Comparison of ENCODE assay signal across 10 cellular contexts in genomic region chr20:47574616-47575401, GRCh38.
DNase-seq lines count a peak whose midpoint lies in the region; ATAC-seq and TF ChIP-seq lines count a peak whose summit lies in the region.
"Had no signal": no experiment of that assay in that cellular context is flagged by ENCODE, and none has a peak within 500 bp of the region (broad histone marks: within the 10 kb centered on the region; RNA-seq: fewer than 3 reads in every experiment).

No MANE protein-coding gene starts in this region.

- peaks cover 43% of the 10 kb centered on the region for H3K4me1 ChIP-seq in body of pancreas

- WGBS in body of pancreas, 2 donors, result 47 to 51% methylated on average over 4 of the region's 4 CpGs

- no peak overlapping the region for H3K4me3 Mint-ChIP-seq in stimulated activated effector memory CD8-positive, alpha-beta T cell treated with anti-CD3 and anti-CD28 coated beads, Interleukin-12 subunit alpha, Interleukin-12 subunit beta, amount 100 ng/mL, for 72 hours

- H3K27me3 ChIP-seq in body of pancreas, result no peaks in the 10 kb centered on the region
- H3K27me3 ChIP-seq: right lobe of liver had no signal

- no peak for TF ChIP-seq POLR2A in body of pancreas (IDR thresholded peaks at IDR 0.05)

- H3K9me3 ChIP-seq in body of pancreas, result no peaks in the 10 kb centered on the region
- H3K9me3 ChIP-seq: right lobe of liver had no signal

- peak overlapping the region in 1 of 4 donors; percentile 71 for H3K27ac ChIP-seq in body of pancreas

- ATAC-seq in body of pancreas (peak; percentile 57), sciatic nerve (peak; percentile 45), HG03045 (IDR thresholded peaks at IDR 0.05; ENCODE audit: unreplicated experiment) (no peak)
- ATAC-seq in stimulated activated effector memory CD8-positive, alpha-beta T cell treated with anti-CD3 and anti-CD28 coated beads, Interleukin-12 subunit alpha, Interleukin-12 subunit beta, amount 100 ng/mL, for 72 hours, result no peak

- H3K27ac Mint-ChIP-seq in stimulated activated effector memory CD8-positive, alpha-beta T cell treated with anti-CD3 and anti-CD28 coated beads, Interleukin-12 subunit alpha, Interleukin-12 subunit beta, amount 100 ng/mL, for 72 hours, result no peak overlapping the region

- no peak overlapping the region for H3K4me3 ChIP-seq in body of pancreas
- H3K4me3 ChIP-seq: HAP-1, right lobe of liver had no signal

- no peak for TF ChIP-seq CTCF in body of pancreas (IDR thresholded peaks at IDR 0.05)

- peaks cover 24% of the 10 kb centered on the region for H3K36me3 Mint-ChIP-seq in stimulated activated effector memory CD8-positive, alpha-beta T cell treated with anti-CD3 and anti-CD28 coated beads, Interleukin-12 subunit alpha, Interleukin-12 subunit beta, amount 100 ng/mL, for 72 hours

- H3K4me1 Mint-ChIP-seq in stimulated activated effector memory CD8-positive, alpha-beta T cell treated with anti-CD3 and anti-CD28 coated beads, Interleukin-12 subunit alpha, Interleukin-12 subunit beta, amount 100 ng/mL, for 72 hours, result peaks cover 56% of the 10 kb centered on the region

- no peaks in the 10 kb centered on the region for H3K9me3 Mint-ChIP-seq in stimulated activated effector memory CD8-positive, alpha-beta T cell treated with anti-CD3 and anti-CD28 coated beads, Interleukin-12 subunit alpha, Interleukin-12 subunit beta, amount 100 ng/mL, for 72 hours

- intact Hi-C loops in body of pancreas (cut with DNase I), result no loop called here
- intact Hi-C loops in sciatic nerve (cut with DNase I), result no loop called here

- DNase-seq in DMS 273 (lab: John Stamatoyannopoulos, UW; ENCODE audit: unreplicated experiment), result peak; percentile 58
- DNase-seq in DMS 273 treated with DMSO at 0.1 percent for 48 hours (lab: John Stamatoyannopoulos, UW), result no peak
- peak; percentile 81 for DNase-seq in NCI-H2196 treated with DMSO at 0.1 percent for 48 hours (lab: John Stamatoyannopoulos, UW; ENCODE audit: unreplicated experiment)
- peak in 2 of 4 donors; percentile 46 to 50 for DNase-seq in body of pancreas
- DNase-seq in sciatic nerve (ENCODE audit: low spot score), result no peak
- DNase-seq in T1000 (lab: John Stamatoyannopoulos, UW), result no peak
- DNase-seq in stimulated activated effector memory CD8-positive, alpha-beta T cell treated with anti-CD3 and anti-CD28 coated beads, Interleukin-12 subunit alpha, Interleukin-12 subunit beta, amount 100 ng/mL, for 72 hours (ENCODE audit: low spot score in 2 of 2), result no peak
- DNase-seq: right lobe of liver had no signal

- H3K36me3 ChIP-seq in body of pancreas (replicated peaks in 1 of 2; ENCODE audit: insufficient read depth in 1 of 2, low read depth in 2 of 2), result no peaks in the 10 kb centered on the region
- H3K36me3 ChIP-seq: HAP-1, right lobe of liver had no signal

Comparison
In these comparisons a context has a peak if more than half of its experiments do, and no peak if none do; other contexts are left out.
1. DNase-seq: peak in DMS 273 (single experiment) and NCI-H2196 treated with DMSO at 0.1 percent for 48 hours (single experiment); none in DMS 273 treated with DMSO at 0.1 percent for 48 hours (single experiment), sciatic nerve (single experiment), T1000 (single experiment) and stimulated activated effector memory CD8-positive, alpha-beta T cell treated with anti-CD3 and anti-CD28 coated beads, Interleukin-12 subunit alpha, Interleukin-12 subunit beta, amount 100 ng/mL, for 72 hours (0 of 2).
2. ATAC-seq: peak in body of pancreas (single experiment) and sciatic nerve (single experiment); none in HG03045 (single experiment) and stimulated activated effector memory CD8-positive, alpha-beta T cell treated with anti-CD3 and anti-CD28 coated beads, Interleukin-12 subunit alpha, Interleukin-12 subunit beta, amount 100 ng/mL, for 72 hours (single experiment).